ENCODE assay signal across 2 cellular contexts in the genomic region with DNA sequence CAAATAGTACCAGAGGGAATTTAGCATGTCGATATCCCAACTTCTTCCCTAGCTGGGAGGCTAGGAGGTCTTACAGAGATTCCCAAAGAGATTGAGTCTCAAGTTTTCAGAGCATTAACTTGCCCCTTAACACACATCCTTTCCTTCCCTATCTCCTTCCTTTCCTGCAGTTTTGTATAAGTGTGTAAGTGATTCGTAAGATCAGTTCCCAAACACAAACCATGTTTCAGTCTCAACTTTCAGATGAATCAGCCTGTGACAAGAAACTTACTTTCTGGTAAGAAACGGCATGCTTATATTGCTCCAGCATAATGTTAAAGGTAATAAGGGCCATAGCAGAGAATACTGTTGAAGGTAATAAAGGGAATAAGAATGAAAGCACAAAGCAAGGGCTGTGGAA.
TF ChIP-seq lines count a peak whose summit lies in the region.

No MANE protein-coding gene starts in this region.

TF ChIP-seq in GM23338, 12 proteins besides CTCF, POLR2A, EP300 and RAD21 (continued from another document):
- TF ChIP-seq EZH2 (IDR thresholded peaks at IDR 0.05; ENCODE audit: low read depth, unreplicated experiment) (no peak), EZH2phosphoT487 (IDR thresholded peaks at IDR 0.05; ENCODE audit: unreplicated experiment) (no peak), NANOG (IDR thresholded peaks at IDR 0.05; ENCODE audit: borderline replicate concordance) (no peak), ZNF331 (CRISPR knock-in tag; IDR thresholded peaks at IDR 0.05; ENCODE audit: low read depth) (no peak), STAT1 (IDR thresholded peaks at IDR 0.05; ENCODE audit: unreplicated experiment) (no peak), ZNF462 (CRISPR knock-in tag; IDR thresholded peaks at IDR 0.05) (no peak), POLR2AphosphoS5 (IDR thresholded peaks at IDR 0.05; ENCODE audit: low read depth) (no peak), JUNB (IDR thresholded peaks at IDR 0.05; ENCODE audit: unreplicated experiment) (no peak)
- TF ChIP-seq, protein P1, sequence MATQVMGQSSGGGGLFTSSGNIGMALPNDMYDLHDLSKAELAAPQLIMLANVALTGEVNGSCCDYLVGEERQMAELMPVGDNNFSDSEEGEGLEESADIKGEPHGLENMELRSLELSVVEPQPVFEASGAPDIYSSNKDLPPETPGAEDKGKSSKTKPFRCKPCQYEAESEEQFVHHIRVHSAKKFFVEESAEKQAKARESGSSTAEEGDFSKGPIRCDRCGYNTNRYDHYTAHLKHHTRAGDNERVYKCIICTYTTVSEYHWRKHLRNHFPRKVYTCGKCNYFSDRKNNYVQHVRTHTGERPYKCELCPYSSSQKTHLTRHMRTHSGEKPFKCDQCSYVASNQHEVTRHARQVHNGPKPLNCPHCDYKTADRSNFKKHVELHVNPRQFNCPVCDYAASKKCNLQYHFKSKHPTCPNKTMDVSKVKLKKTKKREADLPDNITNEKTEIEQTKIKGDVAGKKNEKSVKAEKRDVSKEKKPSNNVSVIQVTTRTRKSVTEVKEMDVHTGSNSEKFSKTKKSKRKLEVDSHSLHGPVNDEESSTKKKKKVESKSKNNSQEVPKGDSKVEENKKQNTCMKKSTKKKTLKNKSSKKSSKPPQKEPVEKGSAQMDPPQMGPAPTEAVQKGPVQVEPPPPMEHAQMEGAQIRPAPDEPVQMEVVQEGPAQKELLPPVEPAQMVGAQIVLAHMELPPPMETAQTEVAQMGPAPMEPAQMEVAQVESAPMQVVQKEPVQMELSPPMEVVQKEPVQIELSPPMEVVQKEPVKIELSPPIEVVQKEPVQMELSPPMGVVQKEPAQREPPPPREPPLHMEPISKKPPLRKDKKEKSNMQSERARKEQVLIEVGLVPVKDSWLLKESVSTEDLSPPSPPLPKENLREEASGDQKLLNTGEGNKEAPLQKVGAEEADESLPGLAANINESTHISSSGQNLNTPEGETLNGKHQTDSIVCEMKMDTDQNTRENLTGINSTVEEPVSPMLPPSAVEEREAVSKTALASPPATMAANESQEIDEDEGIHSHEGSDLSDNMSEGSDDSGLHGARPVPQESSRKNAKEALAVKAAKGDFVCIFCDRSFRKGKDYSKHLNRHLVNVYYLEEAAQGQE (IDR thresholded peaks at IDR 0.05; ENCODE audit: unreplicated experiment), result no peak

TF ChIP-seq in SK-N-SH treated with all-trans-retinoic acid at 6 μM for 48 hours, 23 proteins besides CTCF, POLR2A, EP300 and RAD21 (continued from another document):
- TF ChIP-seq TOX (CRISPR knock-in tag; IDR thresholded peaks at IDR 0.05; ENCODE audit: borderline replicate concordance) (no peak), CSRNP3 (CRISPR knock-in tag; IDR thresholded peaks at IDR 0.05) (no peak), ZNF565 (CRISPR knock-in tag; conservative IDR thresholded peaks at IDR 0.05; ENCODE audit: low read depth) (no peak), ARNTL (CRISPR knock-in tag; IDR thresholded peaks at IDR 0.05; ENCODE audit: borderline replicate concordance, low read depth) (no peak), PATZ1 (CRISPR knock-in tag; IDR thresholded peaks at IDR 0.05; ENCODE audit: borderline replicate concordance) (no peak)
